In the genomic region with DNA sequence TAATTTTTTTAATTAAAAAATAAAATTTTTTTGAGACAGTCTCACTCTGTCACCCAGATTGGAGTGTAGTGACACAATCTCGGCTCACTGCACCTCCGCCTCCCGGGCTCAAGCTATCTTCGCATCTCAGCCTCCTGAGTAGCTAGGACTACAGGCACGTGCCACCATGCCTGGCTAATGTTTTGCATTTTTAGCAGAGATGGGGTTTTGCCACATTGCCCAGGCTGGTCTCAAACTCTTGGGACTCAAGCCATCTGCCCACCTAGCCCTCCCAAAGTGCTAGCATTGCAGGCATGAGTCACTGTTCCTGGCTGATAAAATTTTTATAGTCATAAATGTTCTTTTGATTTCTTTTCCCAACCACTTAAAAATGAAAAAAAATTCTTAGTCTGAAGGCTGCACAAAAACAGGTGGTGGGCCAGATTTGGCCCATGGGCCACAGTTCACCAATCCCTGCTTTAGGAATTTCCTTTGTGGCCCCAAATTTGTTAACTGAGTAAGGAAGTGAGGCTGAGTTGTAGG, we compare ENCODE assay signal across 21 cellular contexts.
"Had no signal": no experiment of that assay in that cellular context is flagged by ENCODE, and none has a peak within 500 bp of the region (broad histone marks: within the 10 kb centered on the region; RNA-seq: fewer than 3 reads in every experiment).

No MANE protein-coding gene starts in this region.

- H3K4me3 Mint-ChIP-seq: activated CD4-positive, alpha-beta T cell treated with anti-CD3 and anti-CD28 coated beads for 36 hours; activated CD8-positive, alpha-beta T cell treated with anti-CD3 and anti-CD28 coated beads, Interleukin-2, amount 10 ng/mL, durations not matched to agents 7 days and 5 days; activated naive CD4-positive, alpha-beta T cell treated with anti-CD3 and anti-CD28 coated beads, Interleukin-2, amount 10 ng/mL, durations not matched to agents 7 days and 5 days; activated naive CD8-positive, alpha-beta T cell treated with anti-CD3 and anti-CD28 coated beads, Interleukin-2, amount 50 U/mL, for 24 hours; immature natural killer cell; naive thymus-derived CD8-positive, alpha-beta T cell had no signal

- H3K27me3 ChIP-seq: esophagus squamous epithelium, stomach, upper lobe of left lung had no signal

- H3K27me3 Mint-ChIP-seq: activated CD4-positive, alpha-beta T cell treated with anti-CD3 and anti-CD28 coated beads for 36 hours; activated naive CD4-positive, alpha-beta T cell treated with anti-CD3 and anti-CD28 coated beads, Interleukin-2, amount 10 ng/mL, durations not matched to agents 7 days and 5 days; activated naive CD8-positive, alpha-beta T cell treated with anti-CD3 and anti-CD28 coated beads, Interleukin-2, amount 50 U/mL, for 24 hours; naive thymus-derived CD8-positive, alpha-beta T cell had no signal

- H3K4me1 Mint-ChIP-seq: activated naive CD4-positive, alpha-beta T cell treated with anti-CD3 and anti-CD28 coated beads, Interleukin-2, amount 10 ng/mL, durations not matched to agents 7 days and 5 days had no signal

- DNase-seq: activated CD4-positive, alpha-beta T cell treated with anti-CD3 and anti-CD28 coated beads for 36 hours; activated CD8-positive, alpha-beta T cell treated with anti-CD3 and anti-CD28 coated beads, Interleukin-2, amount 10 ng/mL, durations not matched to agents 7 days and 5 days; activated effector memory CD4-positive, alpha-beta T cell treated with Interleukin-2 at 50 U/mL for 16 hours; activated naive CD4-positive, alpha-beta T cell treated with anti-CD3 and anti-CD28 coated beads, Interleukin-2, amount 10 ng/mL, durations not matched to agents 7 days and 5 days; activated naive CD8-positive, alpha-beta T cell treated with anti-CD3 and anti-CD28 coated beads, Interleukin-2, amount 50 U/mL, for 24 hours; activated T-cell treated with anti-CD3 and anti-CD28 coated beads, Interleukin-2, amount 50 U/mL, for 48 hours; aorta; cortex of kidney; effector CD4-positive, alpha-beta T cell; esophagus squamous epithelium; immature natural killer cell; naive thymus-derived CD8-positive, alpha-beta T cell; psoas muscle; right cardiac atrium; stimulated activated CD4-positive, alpha-beta T cell treated with anti-CD3 and anti-CD28 coated beads, Interleukin-15, amount 100 ng/mL, for 24 hours; stimulated activated CD4-positive, alpha-beta T cell treated with anti-CD3 and anti-CD28 coated beads, Interleukin-2, amount 100 ng/mL, for 48 hours; stomach; T-helper 2 cell; upper lobe of left lung; WERI-Rb-1 had no signal

- H3K9me3 Mint-ChIP-seq: activated naive CD4-positive, alpha-beta T cell treated with anti-CD3 and anti-CD28 coated beads, Interleukin-2, amount 10 ng/mL, durations not matched to agents 7 days and 5 days; activated naive CD8-positive, alpha-beta T cell treated with anti-CD3 and anti-CD28 coated beads, Interleukin-2, amount 50 U/mL, for 24 hours; immature natural killer cell; naive thymus-derived CD8-positive, alpha-beta T cell had no signal

- H3K27ac ChIP-seq: esophagus squamous epithelium, psoas muscle, skin epidermis, stomach, WERI-Rb-1 had no signal

- H3K27ac Mint-ChIP-seq: activated CD4-positive, alpha-beta T cell treated with anti-CD3 and anti-CD28 coated beads for 36 hours; activated CD8-positive, alpha-beta T cell treated with anti-CD3 and anti-CD28 coated beads, Interleukin-2, amount 10 ng/mL, durations not matched to agents 7 days and 5 days; activated naive CD4-positive, alpha-beta T cell treated with anti-CD3 and anti-CD28 coated beads, Interleukin-2, amount 10 ng/mL, durations not matched to agents 7 days and 5 days; activated naive CD8-positive, alpha-beta T cell treated with anti-CD3 and anti-CD28 coated beads, Interleukin-2, amount 50 U/mL, for 24 hours; immature natural killer cell had no signal

- H3K4me1 ChIP-seq: psoas muscle had no signal

- H3K4me3 ChIP-seq: esophagus squamous epithelium, psoas muscle, skin epidermis, stomach, upper lobe of left lung had no signal

- H3K9me3 ChIP-seq: esophagus squamous epithelium, psoas muscle, stomach, upper lobe of left lung had no signal

- ATAC-seq: activated CD4-positive, alpha-beta T cell treated with anti-CD3 and anti-CD28 coated beads for 36 hours; activated CD8-positive, alpha-beta T cell treated with anti-CD3 and anti-CD28 coated beads, Interleukin-2, amount 10 ng/mL, durations not matched to agents 7 days and 5 days; activated naive CD8-positive, alpha-beta T cell treated with anti-CD3 and anti-CD28 coated beads, Interleukin-2, amount 50 U/mL, for 24 hours; naive thymus-derived CD8-positive, alpha-beta T cell; psoas muscle; right cardiac atrium had no signal
